In the genomic region with DNA sequence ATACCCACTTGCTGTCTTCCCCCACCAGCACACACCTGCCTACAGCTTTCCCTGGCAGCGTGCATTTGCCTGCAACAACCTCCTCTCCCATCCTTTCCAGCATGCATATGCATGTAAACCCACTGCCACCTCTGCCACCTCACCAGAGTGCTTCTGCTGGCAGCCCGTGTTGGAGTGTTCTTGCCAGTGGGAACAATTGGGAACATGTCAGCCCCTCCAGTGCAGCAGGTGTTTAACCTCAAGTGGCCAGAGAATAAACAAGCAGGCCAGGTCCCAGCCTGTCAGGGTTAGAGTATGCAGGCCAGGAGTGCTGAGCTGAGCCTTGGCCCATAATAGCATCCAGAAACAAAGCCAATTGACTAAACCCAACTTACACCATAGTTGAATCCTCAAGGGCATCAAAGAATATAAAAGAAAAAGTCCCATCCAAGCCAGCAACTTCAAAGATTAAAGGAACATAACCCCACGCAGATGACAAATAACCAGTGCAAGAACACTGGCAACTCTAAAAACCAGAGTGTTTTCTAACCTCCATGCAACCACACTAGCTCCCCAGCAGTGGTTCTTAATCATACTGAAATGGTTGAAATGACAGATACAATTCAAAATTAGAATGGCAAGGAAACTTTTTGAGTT, we compare ENCODE assay signal across 9 cellular contexts.
DNase-seq lines count a peak whose midpoint lies in the region; ATAC-seq lines count a peak whose summit lies in the region.
"Had no signal": no experiment of that assay in that cellular context is flagged by ENCODE, and none has a peak within 500 bp of the region (broad histone marks: within the 10 kb centered on the region; RNA-seq: fewer than 3 reads in every experiment).

No MANE protein-coding gene starts in this region.

- H3K23ac ChIP-seq in mesendoderm (ENCODE audit: low read length), result no peak overlapping the region

- H4K8ac ChIP-seq in mesendoderm (ENCODE audit: low read depth, low read length), result no peak overlapping the region

- no peak overlapping the region for H2AK5ac ChIP-seq in mesendoderm (ENCODE audit: low read length)

- H3K4me1 ChIP-seq in mesendoderm (ENCODE audit: control insufficient read depth, low read depth, low read length), result no peaks in the 10 kb centered on the region

- ATAC-seq in GM21423 (IDR thresholded peaks at IDR 0.05; ENCODE audit: unreplicated experiment), result peak; percentile 66
- ATAC-seq in HG03378 (IDR thresholded peaks at IDR 0.05; ENCODE audit: unreplicated experiment), result peak; percentile 97

- no peaks in the 10 kb centered on the region for H3K79me2 ChIP-seq in mesendoderm (ENCODE audit: control insufficient read depth, insufficient read depth, low read length)

- H3K4me2 ChIP-seq in mesendoderm (ENCODE audit: low read length), result no peak overlapping the region

- no peaks in the 10 kb centered on the region for H3K79me1 ChIP-seq in mesendoderm (ENCODE audit: low read length)

- no peaks in the 10 kb centered on the region for H3K36me3 ChIP-seq in mesendoderm (ENCODE audit: control insufficient read depth, insufficient read depth, low read length)

- peaks cover 58% of the 10 kb centered on the region for H3K4me1 Mint-ChIP-seq in activated T-helper 2 cell treated with anti-CD3 and anti-CD28 coated beads, Interferon-gamma antibody, Interleukin-2, Interleukin-4, amounts not matched to agents 10 μg/mL and 5 μg/mL and 100 μg/mL, durations not matched to agents 14 hours and 24 hours and 36 hours (ENCODE audit: low read depth)

- no peak overlapping the region for H3K9ac ChIP-seq in mesendoderm (ENCODE audit: low read length)

- H2BK5ac ChIP-seq in mesendoderm (ENCODE audit: low read length), result no peak overlapping the region

- peak overlapping the region; percentile 91 for H3K27ac Mint-ChIP-seq in activated T-helper 2 cell treated with anti-CD3 and anti-CD28 coated beads, Interferon-gamma antibody, Interleukin-2, Interleukin-4, amounts not matched to agents 10 μg/mL and 5 μg/mL and 100 μg/mL, durations not matched to agents 14 hours and 24 hours and 36 hours

- no peak overlapping the region for H2BK120ac ChIP-seq in mesendoderm (ENCODE audit: low read depth, low read length)

- H3K36me3 Mint-ChIP-seq in activated T-helper 2 cell treated with anti-CD3 and anti-CD28 coated beads, Interferon-gamma antibody, Interleukin-2, Interleukin-4, amounts not matched to agents 10 μg/mL and 5 μg/mL and 100 μg/mL, durations not matched to agents 14 hours and 24 hours and 36 hours (ENCODE audit: low read depth), result peaks cover 58% of the 10 kb centered on the region

- no peak overlapping the region for H3K27ac ChIP-seq in mesendoderm (ENCODE audit: low read depth, low read length)
- H3K27ac ChIP-seq: 22Rv1 had no signal

- H3K56ac ChIP-seq in mesendoderm (ENCODE audit: low read length), result no peak overlapping the region

- H3K27me3 Mint-ChIP-seq in activated T-helper 2 cell treated with anti-CD3 and anti-CD28 coated beads, Interferon-gamma antibody, Interleukin-2, Interleukin-4, amounts not matched to agents 10 μg/mL and 5 μg/mL and 100 μg/mL, durations not matched to agents 14 hours and 24 hours and 36 hours (ENCODE audit: low read depth), result no peaks in the 10 kb centered on the region

- H3K27me3 ChIP-seq in mesendoderm (ENCODE audit: insufficient read depth, low read length, poor library complexity), result no peaks in the 10 kb centered on the region

- no peak overlapping the region for H4K5ac ChIP-seq in mesendoderm (ENCODE audit: low read length)

- DNase-seq in NCI-H1417 (lab: John Stamatoyannopoulos, UW), result peak in 2 of 3 experiments; percentile 51 to 64
- DNase-seq in NCI-H1417 treated with DMSO at 0.1 percent for 48 hours (lab: John Stamatoyannopoulos, UW), result no peak
- DNase-seq in activated T-helper 2 cell treated with anti-CD3 and anti-CD28 coated beads, Interferon-gamma antibody, Interleukin-2, Interleukin-4, amounts not matched to agents 10 μg/mL and 5 μg/mL and 100 μg/mL, durations not matched to agents 14 hours and 24 hours and 36 hours (ENCODE audit: low spot score), result peak; percentile 16
- DNase-seq in mesendoderm, result no peak
- DNase-seq in cerebellar nuclear complex (lab: John Stamatoyannopoulos, UW), result no peak
- no peak for DNase-seq in retina

- no peak overlapping the region for H3K4me3 ChIP-seq in mesendoderm (ENCODE audit: low read length)

- H3K4ac ChIP-seq in mesendoderm (ENCODE audit: low read depth, low read length), result no peak overlapping the region

- peaks cover 46% of the 10 kb centered on the region for H3K9me3 Mint-ChIP-seq in activated T-helper 2 cell treated with anti-CD3 and anti-CD28 coated beads, Interferon-gamma antibody, Interleukin-2, Interleukin-4, amounts not matched to agents 10 μg/mL and 5 μg/mL and 100 μg/mL, durations not matched to agents 14 hours and 24 hours and 36 hours

- H3K4me3 Mint-ChIP-seq in activated T-helper 2 cell treated with anti-CD3 and anti-CD28 coated beads, Interferon-gamma antibody, Interleukin-2, Interleukin-4, amounts not matched to agents 10 μg/mL and 5 μg/mL and 100 μg/mL, durations not matched to agents 14 hours and 24 hours and 36 hours (ENCODE audit: low read depth), result peak overlapping the region; percentile 43

- H3K18ac ChIP-seq in mesendoderm (ENCODE audit: low read length), result no peak overlapping the region

- no CpG with 5 or more reads among the region's 3 CpGs for WGBS in mesendoderm (ENCODE audit: extremely low coverage, insufficient coverage, low lambda C conversion rate)

- no peak overlapping the region for H2BK15ac ChIP-seq in mesendoderm (replicated peaks; ENCODE audit: low read depth)

- intact Hi-C loops in activated T-helper 2 cell treated with anti-CD3 and anti-CD28 coated beads, Interferon-gamma antibody, Interleukin-2, Interleukin-4, amounts not matched to agents 10 μg/mL and 5 μg/mL and 100 μg/mL, durations not matched to agents 14 hours and 24 hours and 36 hours (cut with micrococcal nuclease), result loop anchor here (1.0 to 10.0 kb wide), 10 partner anchors 11 to 1452 kb away; a partner anchor contains a TSS

Comparison
In these comparisons a context has a peak if more than half of its experiments do, and no peak if none do; other contexts are left out.
1. DNase-seq: peak in NCI-H1417 (2 of 3) and activated T-helper 2 cell treated with anti-CD3 and anti-CD28 coated beads, Interferon-gamma antibody, Interleukin-2, Interleukin-4, amounts not matched to agents 10 μg/mL and 5 μg/mL and 100 μg/mL, durations not matched to agents 14 hours and 24 hours and 36 hours (single experiment); none in NCI-H1417 treated with DMSO at 0.1 percent for 48 hours (single experiment), mesendoderm (single experiment), cerebellar nuclear complex (0 of 2) and retina (single experiment).